14 cellular contexts compared by ENCODE assay signal in genomic region chr5:126016256-126016655, GRCh38.
DNase-seq lines count a peak whose midpoint lies in the region; ATAC-seq, FAIRE-seq and TF ChIP-seq lines count a peak whose summit lies in the region.
"Had no signal": no experiment of that assay in that cellular context is flagged by ENCODE, and none has a peak within 500 bp of the region (broad histone marks: within the 10 kb centered on the region; RNA-seq: fewer than 3 reads in every experiment).

No MANE protein-coding gene starts in this region.

- peaks cover 43% of the 10 kb centered on the region for H3K4me1 Mint-ChIP-seq in brain
- no peaks in the 10 kb centered on the region for H3K4me1 Mint-ChIP-seq in naive thymus-derived CD8-positive, alpha-beta T cell
- H3K4me1 Mint-ChIP-seq: activated CD4-positive, alpha-beta T cell treated with anti-CD3 and anti-CD28 coated beads for 36 hours; activated naive CD8-positive, alpha-beta T cell treated with anti-CD3 and anti-CD28 coated beads, Interleukin-2, amount 10 ng/mL, durations not matched to agents 7 days and 5 days had no signal

- H3K27me3 ChIP-seq in right atrium auricular region (no peaks in the 10 kb centered on the region), aorta (ENCODE audit: control insufficient read depth in 1 of 2, insufficient read depth in 2 of 2, low read length in 1 of 2) (no peaks in the 10 kb centered on the region)

- FAIRE-seq in kidney (lab: Jason Lieb, UNC) = no peak

- POLR2A ChIA-PET in naive thymus-derived CD8-positive, alpha-beta T cell (lab: Charles Lee) = no interaction called here

- H3K4me3 Mint-ChIP-seq in brain = peak overlapping the region in 1 of 5 experiments; percentile 79
- H3K4me3 Mint-ChIP-seq in naive thymus-derived CD8-positive, alpha-beta T cell = no peak overlapping the region
- H3K4me3 Mint-ChIP-seq: activated CD4-positive, alpha-beta T cell treated with anti-CD3 and anti-CD28 coated beads for 36 hours; activated naive CD8-positive, alpha-beta T cell treated with anti-CD3 and anti-CD28 coated beads, Interleukin-2, amount 10 ng/mL, durations not matched to agents 7 days and 5 days had no signal

- H3K4me3 ChIP-seq in right atrium auricular region = no peak overlapping the region
- H3K4me3 ChIP-seq in kidney (ENCODE audit: low read length in 2 of 2) = no peak overlapping the region
- no peak overlapping the region for H3K4me3 ChIP-seq in aorta (ENCODE audit: low read length in 2 of 2)

- H3K9me3 ChIP-seq in right atrium auricular region (no peaks in the 10 kb centered on the region), kidney (ENCODE audit: control insufficient read depth in 1 of 2, low read length in 2 of 2) (no peaks in the 10 kb centered on the region), aorta (ENCODE audit: control insufficient read depth, low read length) (no peaks in the 10 kb centered on the region)

- no peak overlapping the region for H3K9ac ChIP-seq in kidney (ENCODE audit: low read length in 2 of 2)
- H3K9ac ChIP-seq: KMS-11 had no signal

- ATAC-seq in Right ventricle myocardium inferior (peak; percentile 89), aorta (ENCODE audit: low FRiP score) (peak; percentile 67), GM21723 (IDR thresholded peaks at IDR 0.05; ENCODE audit: unreplicated experiment) (no peak), GM21786 (IDR thresholded peaks at IDR 0.05; ENCODE audit: unreplicated experiment) (no peak)
- ATAC-seq in naive thymus-derived CD8-positive, alpha-beta T cell = no peak
- ATAC-seq: activated CD4-positive, alpha-beta T cell treated with anti-CD3 and anti-CD28 coated beads for 36 hours had no signal

- TF ChIP-seq CTCF in right atrium auricular region (IDR thresholded peaks at IDR 0.05) (no peak), brain (conservative IDR thresholded peaks at IDR 0.05) (no peak), kidney (IDR thresholded peaks at IDR 0.05; ENCODE audit: borderline replicate concordance, extremely low read depth, insufficient read depth) (no peak)

- H3K27ac ChIP-seq in right atrium auricular region = peak overlapping the region in 1 of 2 donors; percentile 42
- no peak overlapping the region for H3K27ac ChIP-seq in kidney (ENCODE audit: low read depth in 2 of 2, low read length in 2 of 2)
- H3K27ac ChIP-seq in aorta (ENCODE audit: low read depth in 1 of 2, low read length in 2 of 2) = no peak overlapping the region
- H3K27ac ChIP-seq: KMS-11 had no signal

- peaks cover 0 to 10% (median 2%) of the 10 kb centered on the region in 5 experiments for H3K9me3 Mint-ChIP-seq in brain
- H3K9me3 Mint-ChIP-seq in naive thymus-derived CD8-positive, alpha-beta T cell = peaks cover 0 to 17% (median 5%) of the 10 kb centered on the region in 9 donors

- H3K4me1 ChIP-seq in right atrium auricular region (peaks cover 0 to 22% of the 10 kb centered on the region in 2 donors), kidney (ENCODE audit: control insufficient read depth in 1 of 2, insufficient read depth in 1 of 2, low read depth in 1 of 2, low read length in 2 of 2) (peaks cover 0 to 3% of the 10 kb centered on the region in 2 donors), aorta (ENCODE audit: control insufficient read depth in 1 of 2, insufficient read depth in 2 of 2, low read length in 2 of 2) (peaks cover 0 to 6% of the 10 kb centered on the region in 2 donors)

- no peaks in the 10 kb centered on the region for H3K36me3 ChIP-seq in right atrium auricular region
- no peaks in the 10 kb centered on the region for H3K36me3 ChIP-seq in kidney (ENCODE audit: control insufficient read depth in 1 of 2, insufficient read depth in 2 of 2, low read length in 2 of 2)
- H3K36me3 ChIP-seq in aorta (ENCODE audit: control insufficient read depth in 1 of 2, insufficient read depth in 2 of 2, low read length in 1 of 2) = no peaks in the 10 kb centered on the region

- H3K27ac Mint-ChIP-seq in brain = peak overlapping the region in 4 of 5 experiments; percentile 26 to 92 (median 87)
- H3K27ac Mint-ChIP-seq in naive thymus-derived CD8-positive, alpha-beta T cell = no peak overlapping the region
- H3K27ac Mint-ChIP-seq: activated CD4-positive, alpha-beta T cell treated with anti-CD3 and anti-CD28 coated beads for 36 hours; activated naive CD8-positive, alpha-beta T cell treated with anti-CD3 and anti-CD28 coated beads, Interleukin-2, amount 10 ng/mL, durations not matched to agents 7 days and 5 days had no signal

- intact Hi-C loops in Right ventricle myocardium inferior (cut with DNase I) = no loop called here
- intact Hi-C loops in kidney (cut with DNase I) = no loop called here
- intact Hi-C loops in aorta (cut with DNase I) = no loop called here

- H3K36me3 Mint-ChIP-seq in brain = no peaks in the 10 kb centered on the region
- no peaks in the 10 kb centered on the region for H3K36me3 Mint-ChIP-seq in naive thymus-derived CD8-positive, alpha-beta T cell
- H3K36me3 Mint-ChIP-seq: activated naive CD8-positive, alpha-beta T cell treated with anti-CD3 and anti-CD28 coated beads, Interleukin-2, amount 10 ng/mL, durations not matched to agents 7 days and 5 days had no signal

- DNase-seq in Right ventricle myocardium inferior (ENCODE audit: missing footprints) (peak; percentile 71), right atrium auricular region (ENCODE audit: low spot score) (no peak), kidney (peak; percentile 65), aorta (peak; percentile 55 to 60)
- no peak for DNase-seq in naive thymus-derived CD8-positive, alpha-beta T cell
- DNase-seq: activated CD4-positive, alpha-beta T cell treated with anti-CD3 and anti-CD28 coated beads for 36 hours; activated naive CD8-positive, alpha-beta T cell treated with anti-CD3 and anti-CD28 coated beads, Interleukin-2, amount 10 ng/mL, durations not matched to agents 7 days and 5 days; Calu3; erythroblast; NCI-H345 had no signal

- H3K27me3 Mint-ChIP-seq in brain = no peaks in the 10 kb centered on the region
- no peaks in the 10 kb centered on the region for H3K27me3 Mint-ChIP-seq in naive thymus-derived CD8-positive, alpha-beta T cell
- H3K27me3 Mint-ChIP-seq: activated CD4-positive, alpha-beta T cell treated with anti-CD3 and anti-CD28 coated beads for 36 hours; activated naive CD8-positive, alpha-beta T cell treated with anti-CD3 and anti-CD28 coated beads, Interleukin-2, amount 10 ng/mL, durations not matched to agents 7 days and 5 days had no signal

- 8 to 11% methylated on average over 1 of the region's 1 CpG for WGBS in aorta, 2 donors

Comparison
In these comparisons a context has a peak if more than half of its experiments do, and no peak if none do; other contexts are left out.
1. DNase-seq: peak in Right ventricle myocardium inferior (single experiment), kidney (single experiment) and aorta (2 of 2); none in right atrium auricular region (single experiment) and naive thymus-derived CD8-positive, alpha-beta T cell (0 of 10).
2. ATAC-seq: peak in Right ventricle myocardium inferior (single experiment) and aorta (single experiment); none in naive thymus-derived CD8-positive, alpha-beta T cell (0 of 2), GM21723 (single experiment) and GM21786 (single experiment).
3. H3K27ac Mint-ChIP-seq: peak in brain (4 of 5); none in naive thymus-derived CD8-positive, alpha-beta T cell (0 of 10).